20 cellular contexts compared by ENCODE assay signal in genomic region chr2:168974370-168974769, GRCh38. TPM values are rescaled to one million over a fixed set of nuclear protein-coding genes. Genes with fewer than 3 reads are reported as not detected.
"Had no signal": no experiment of that assay in that cellular context is flagged by ENCODE, and none has a peak within 500 bp of the region (broad histone marks: within the 10 kb centered on the region; RNA-seq: fewer than 3 reads in every experiment).

No MANE protein-coding gene starts in this region.

- H3K4me3 Mint-ChIP-seq: activated CD4-positive, alpha-beta T cell treated with anti-CD3 and anti-CD28 coated beads, Interleukin-2, amount 10 ng/mL, durations not matched to agents 7 days and 5 days; immature natural killer cell; natural killer cell; stimulated activated effector memory CD8-positive, alpha-beta T cell treated with anti-CD3 and anti-CD28 coated beads, Interleukin-12 subunit alpha, Interleukin-12 subunit beta, amount 100 ng/mL, for 72 hours had no signal

- H3K9me3 Mint-ChIP-seq: activated CD4-positive, alpha-beta T cell treated with anti-CD3 and anti-CD28 coated beads, Interleukin-2, amount 10 ng/mL, durations not matched to agents 7 days and 5 days; activated naive CD4-positive, alpha-beta T cell treated with anti-CD3 and anti-CD28 coated beads, Interleukin-2, amount 50 U/mL, for 72 hours; immature natural killer cell; natural killer cell; stimulated activated effector memory CD8-positive, alpha-beta T cell treated with anti-CD3 and anti-CD28 coated beads, Interleukin-12 subunit alpha, Interleukin-12 subunit beta, amount 100 ng/mL, for 72 hours had no signal

- ATAC-seq: sciatic nerve; stimulated activated effector memory CD8-positive, alpha-beta T cell treated with anti-CD3 and anti-CD28 coated beads, Interleukin-12 subunit alpha, Interleukin-12 subunit beta, amount 100 ng/mL, for 72 hours; upper lobe of right lung had no signal

- H3K4me1 Mint-ChIP-seq: activated CD4-positive, alpha-beta T cell treated with anti-CD3 and anti-CD28 coated beads, Interleukin-2, amount 10 ng/mL, durations not matched to agents 7 days and 5 days; immature natural killer cell had no signal

- H3K27ac Mint-ChIP-seq: activated CD4-positive, alpha-beta T cell treated with anti-CD3 and anti-CD28 coated beads, Interleukin-2, amount 10 ng/mL, durations not matched to agents 7 days and 5 days; activated naive CD4-positive, alpha-beta T cell treated with anti-CD3 and anti-CD28 coated beads, Interleukin-2, amount 50 U/mL, for 72 hours; immature natural killer cell; natural killer cell; stimulated activated effector memory CD8-positive, alpha-beta T cell treated with anti-CD3 and anti-CD28 coated beads, Interleukin-12 subunit alpha, Interleukin-12 subunit beta, amount 100 ng/mL, for 72 hours had no signal

- DNase-seq: activated CD4-positive, alpha-beta T cell treated with anti-CD3 and anti-CD28 coated beads, Interleukin-2, amount 10 ng/mL, durations not matched to agents 7 days and 5 days; activated CD4-positive, CD25-positive, alpha-beta regulatory T cell; activated gamma-delta T cell treated with Interleukin-2 at 50 U/mL for 16 hours; amygdala; dermis blood vessel endothelial cell; effector memory CD4-positive, alpha-beta T cell; esophagus squamous epithelium; immature natural killer cell; mesenchymal stem cell; natural killer cell; ovary; psoas muscle; stimulated activated CD4-positive, alpha-beta T cell treated with anti-CD3 and anti-CD28 coated beads, Interleukin-4, amount 100 ng/mL, for 24 hours; T1000; upper lobe of right lung had no signal

- H3K27me3 Mint-ChIP-seq: activated CD4-positive, alpha-beta T cell treated with anti-CD3 and anti-CD28 coated beads, Interleukin-2, amount 10 ng/mL, durations not matched to agents 7 days and 5 days had no signal

- H3K36me3 Mint-ChIP-seq: activated naive CD4-positive, alpha-beta T cell treated with anti-CD3 and anti-CD28 coated beads, Interleukin-2, amount 50 U/mL, for 72 hours; natural killer cell; stimulated activated effector memory CD8-positive, alpha-beta T cell treated with anti-CD3 and anti-CD28 coated beads, Interleukin-12 subunit alpha, Interleukin-12 subunit beta, amount 100 ng/mL, for 72 hours had no signal

RNA-seq across cellular contexts. Expression of gene ABCB11, which starts 56.8 kb away (rescaled TPM):
- total RNA-seq: activated CD8-positive, alpha-beta memory T cell treated with anti-CD3 and anti-CD28 coated beads for 36 hours; activated naive CD4-positive, alpha-beta T cell treated with anti-CD3 and anti-CD28 coated beads, Interleukin-2, amount 50 U/mL, for 72 hours; chondrocyte had no signal
- polyA plus RNA-seq: immature natural killer cell had no signal
